Comparison of ENCODE assay signal across 24 cellular contexts in genomic region chr3:33775363-33775762, GRCh38.
"Had no signal": no experiment of that assay in that cellular context is flagged by ENCODE, and none has a peak within 500 bp of the region (broad histone marks: within the 10 kb centered on the region; RNA-seq: fewer than 3 reads in every experiment).

No MANE protein-coding gene starts in this region.

- H3K27me3 Mint-ChIP-seq: dendritic cell treated with granulocyte-macrophage colony-stimulating factor and Interleukin-4, amounts not matched to agents 40 ng/mL and 50 ng/mL, for 4 days; stimulated activated memory B cell treated with anti-CD40 and anti-IgM and Interleukin-4, amounts not matched to agents 10 μg/mL and 1 μg/mL and 100 μg/mL, for 72 hours had no signal

- H3K27me3 ChIP-seq: adrenal gland, cardiac muscle cell, esophagus muscularis mucosa, heart right ventricle, sigmoid colon, spleen, testis, upper lobe of right lung had no signal

- H3K9me3 ChIP-seq: adrenal gland, esophagus muscularis mucosa, heart right ventricle, lower lobe of right lung, sigmoid colon, spleen, testis, upper lobe of right lung had no signal

- H3K36me3 ChIP-seq: adrenal gland, cardiac muscle cell, esophagus muscularis mucosa, heart right ventricle, lower lobe of right lung, sigmoid colon, spleen, upper lobe of right lung had no signal

- H3K4me3 Mint-ChIP-seq: activated CD4-positive, alpha-beta T cell treated with anti-CD3 and anti-CD28 coated beads, Interleukin-2, amount 10 ng/mL, durations not matched to agents 7 days and 5 days; activated naive CD4-positive, alpha-beta T cell treated with anti-CD3 and anti-CD28 coated beads, Interleukin-2, amount 50 U/mL, for 24 hours; dendritic cell treated with granulocyte-macrophage colony-stimulating factor and Interleukin-4, amounts not matched to agents 40 ng/mL and 50 ng/mL, for 4 days; mesothelial cell of epicardium; stimulated activated memory B cell treated with anti-CD40 and anti-IgM and Interleukin-4, amounts not matched to agents 10 μg/mL and 1 μg/mL and 100 μg/mL, for 72 hours had no signal

- H3K4me3 ChIP-seq: adrenal gland, cardiac muscle cell, esophagus muscularis mucosa, heart right ventricle, lower lobe of right lung, sigmoid colon, spleen, testis, upper lobe of right lung had no signal

- H3K27ac Mint-ChIP-seq: activated CD4-positive, alpha-beta T cell treated with anti-CD3 and anti-CD28 coated beads, Interleukin-2, amount 10 ng/mL, durations not matched to agents 7 days and 5 days; activated naive CD4-positive, alpha-beta T cell treated with anti-CD3 and anti-CD28 coated beads, Interleukin-2, amount 50 U/mL, for 24 hours; dendritic cell treated with granulocyte-macrophage colony-stimulating factor and Interleukin-4, amounts not matched to agents 40 ng/mL and 50 ng/mL, for 4 days; mesothelial cell of epicardium; stimulated activated memory B cell treated with anti-CD40 and anti-IgM and Interleukin-4, amounts not matched to agents 10 μg/mL and 1 μg/mL and 100 μg/mL, for 72 hours had no signal

- H3K27ac ChIP-seq: adrenal gland, cardiac muscle cell, esophagus muscularis mucosa, heart right ventricle, lower lobe of right lung, sigmoid colon, spleen, testis, upper lobe of right lung had no signal

- H3K9me3 Mint-ChIP-seq: activated CD4-positive, alpha-beta T cell treated with anti-CD3 and anti-CD28 coated beads, Interleukin-2, amount 10 ng/mL, durations not matched to agents 7 days and 5 days; activated naive CD4-positive, alpha-beta T cell treated with anti-CD3 and anti-CD28 coated beads, Interleukin-2, amount 50 U/mL, for 24 hours; dendritic cell treated with granulocyte-macrophage colony-stimulating factor and Interleukin-4, amounts not matched to agents 40 ng/mL and 50 ng/mL, for 4 days; mesothelial cell of epicardium; stimulated activated memory B cell treated with anti-CD40 and anti-IgM and Interleukin-4, amounts not matched to agents 10 μg/mL and 1 μg/mL and 100 μg/mL, for 72 hours had no signal

- H3K36me3 Mint-ChIP-seq: activated naive CD4-positive, alpha-beta T cell treated with anti-CD3 and anti-CD28 coated beads, Interleukin-2, amount 50 U/mL, for 24 hours; mesothelial cell of epicardium; stimulated activated memory B cell treated with anti-CD40 and anti-IgM and Interleukin-4, amounts not matched to agents 10 μg/mL and 1 μg/mL and 100 μg/mL, for 72 hours had no signal

- DNase-seq: activated CD4-positive, alpha-beta T cell treated with anti-CD3 and anti-CD28 coated beads, Interleukin-2, amount 10 ng/mL, durations not matched to agents 7 days and 5 days; activated CD8-positive, alpha-beta memory T cell treated with anti-CD3 and anti-CD28 coated beads, Interleukin-2, amount 50 U/mL, for 48 hours; activated gamma-delta T cell; activated T-cell treated with anti-CD3 and anti-CD28 coated beads, Interleukin-2, amount 50 U/mL, for 48 hours; adrenal gland; effector CD8-positive, alpha-beta T cell; heart right ventricle; left colon; lower lobe of right lung; occipital lobe; posterior cingulate gyrus; sigmoid colon; spleen; stimulated activated CD4-positive, alpha-beta T cell treated with anti-CD3 and anti-CD28 coated beads, Interleukin-4, amount 100 ng/mL, for 4 hours; T1000; testis; upper lobe of right lung had no signal

- H3K4me1 Mint-ChIP-seq: activated CD4-positive, alpha-beta T cell treated with anti-CD3 and anti-CD28 coated beads, Interleukin-2, amount 10 ng/mL, durations not matched to agents 7 days and 5 days; activated naive CD4-positive, alpha-beta T cell treated with anti-CD3 and anti-CD28 coated beads, Interleukin-2, amount 50 U/mL, for 24 hours; stimulated activated memory B cell treated with anti-CD40 and anti-IgM and Interleukin-4, amounts not matched to agents 10 μg/mL and 1 μg/mL and 100 μg/mL, for 72 hours had no signal

- ATAC-seq: heart right ventricle; left colon; lower lobe of right lung; stimulated activated memory B cell treated with anti-CD40 and anti-IgM and Interleukin-4, amounts not matched to agents 10 μg/mL and 1 μg/mL and 100 μg/mL, for 72 hours; upper lobe of right lung had no signal

- H3K4me1 ChIP-seq: adrenal gland, esophagus muscularis mucosa, heart right ventricle, lower lobe of right lung, sigmoid colon, spleen, testis, upper lobe of right lung had no signal

- FAIRE-seq: islet of Langerhans had no signal
